ENCODE assay signal across 1 cellular context in genomic region chr20:49713779-49714712, GRCh38.
TF ChIP-seq lines count a peak whose summit lies in the region.

A gene with protein sequence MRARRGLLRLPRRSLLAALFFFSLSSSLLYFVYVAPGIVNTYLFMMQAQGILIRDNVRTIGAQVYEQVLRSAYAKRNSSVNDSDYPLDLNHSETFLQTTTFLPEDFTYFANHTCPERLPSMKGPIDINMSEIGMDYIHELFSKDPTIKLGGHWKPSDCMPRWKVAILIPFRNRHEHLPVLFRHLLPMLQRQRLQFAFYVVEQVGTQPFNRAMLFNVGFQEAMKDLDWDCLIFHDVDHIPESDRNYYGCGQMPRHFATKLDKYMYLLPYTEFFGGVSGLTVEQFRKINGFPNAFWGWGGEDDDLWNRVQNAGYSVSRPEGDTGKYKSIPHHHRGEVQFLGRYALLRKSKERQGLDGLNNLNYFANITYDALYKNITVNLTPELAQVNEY (minus strand): TSS chr20:49713878. CDS start chr20:49713690, 188 bp downstream.

TF ChIP-seq in HepG2, 621 proteins besides CTCF, POLR2A, EP300 and RAD21 (continued from another document and continues in another):
- TF ChIP-seq HOXA3 (CRISPR knock-in tag; IDR thresholded peaks at IDR 0.05) (peak; percentile 62), ZNF678 (CRISPR knock-in tag; IDR thresholded peaks at IDR 0.05) (no peak), NFKB2 (CRISPR knock-in tag; IDR thresholded peaks at IDR 0.05; ENCODE audit: borderline replicate concordance) (peak; percentile 53; the same call in 1 of the 2 replicates), ZNF703 (CRISPR knock-in tag; IDR thresholded peaks at IDR 0.05; ENCODE audit: borderline replicate concordance) (peak; percentile 61; the same call in 1 of the 2 replicates), ZNF646 (CRISPR knock-in tag; IDR thresholded peaks at IDR 0.05) (no peak), MTF2 (CRISPR knock-in tag; IDR thresholded peaks at IDR 0.05; ENCODE audit: borderline replicate concordance) (no peak), SKIL (CRISPR knock-in tag; IDR thresholded peaks at IDR 0.05; ENCODE audit: borderline replicate concordance) (no peak), ZNF614 (CRISPR knock-in tag; IDR thresholded peaks at IDR 0.05; ENCODE audit: borderline replicate concordance) (peak; percentile 59; the same call in 1 of the 2 replicates), REPIN1 (CRISPR knock-in tag; IDR thresholded peaks at IDR 0.05; ENCODE audit: borderline replicate concordance, low read depth) (peak; percentile 69; the same call in 1 of the 2 replicates), HNRNPL (IDR thresholded peaks at IDR 0.05; ENCODE audit: low read depth, low read length) (no peak), LCORL (IDR thresholded peaks at IDR 0.05) (no peak), LCORL (CRISPR knock-in tag; IDR thresholded peaks at IDR 0.05) (peak; percentile 65; the same call in 1 of the 2 replicates), ZNF10 (CRISPR knock-in tag; IDR thresholded peaks at IDR 0.05; ENCODE audit: borderline replicate concordance, low read depth) (no peak), NONO (IDR thresholded peaks at IDR 0.05) (no peak), NONO (CRISPR knock-in tag; conservative IDR thresholded peaks at IDR 0.05) (peak; percentile 34; the same call in 1 of the 2 replicates), JUND (CRISPR knock-in tag; IDR thresholded peaks at IDR 0.05) (0 out of 2 replicates have a peak, but pooled peaks have one; percentile 19), RELA (CRISPR knock-in tag; IDR thresholded peaks at IDR 0.05) (no peak), PCBP2 (optimal IDR thresholded peaks at IDR 0.05; ENCODE audit: low read depth, low read length, poor library complexity, severe bottlenecking) (no peak), SNAPC2 (CRISPR knock-in tag; IDR thresholded peaks at IDR 0.05) (0 out of 2 replicates have a peak, but pooled peaks have one; percentile 71), USF2 (IDR thresholded peaks at IDR 0.05; ENCODE audit: low read depth, low read length) (no peak), USF2 (CRISPR knock-in tag; IDR thresholded peaks at IDR 0.05; ENCODE audit: borderline replicate concordance) (no peak), MEIS2 (CRISPR knock-in tag; IDR thresholded peaks at IDR 0.05) (no peak; the same call in 1 of the 2 replicates), RFX1 (IDR thresholded peaks at IDR 0.05) (no peak), GATAD2A (CRISPR knock-in tag; IDR thresholded peaks at IDR 0.05) (peak; percentile 71)
- TF ChIP-seq, protein P1, sequence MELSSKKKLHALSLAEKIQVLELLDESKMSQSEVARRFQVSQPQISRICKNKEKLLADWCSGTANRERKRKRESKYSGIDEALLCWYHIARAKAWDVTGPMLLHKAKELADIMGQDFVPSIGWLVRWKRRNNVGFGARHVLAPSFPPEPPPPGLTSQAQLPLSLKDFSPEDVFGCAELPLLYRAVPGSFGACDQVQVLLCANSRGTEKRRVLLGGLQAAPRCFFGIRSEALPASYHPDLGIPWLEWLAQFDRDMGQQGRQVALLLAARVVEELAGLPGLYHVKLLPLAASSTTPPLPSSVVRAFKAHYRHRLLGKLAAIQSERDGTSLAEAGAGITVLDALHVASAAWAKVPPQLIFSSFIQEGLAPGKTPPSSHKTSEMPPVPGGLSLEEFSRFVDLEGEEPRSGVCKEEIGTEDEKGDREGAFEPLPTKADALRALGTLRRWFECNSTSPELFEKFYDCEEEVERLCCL (CRISPR knock-in tag; IDR thresholded peaks at IDR 0.05; ENCODE audit: borderline replicate concordance) = no peak
- TF ChIP-seq, protein P2, sequence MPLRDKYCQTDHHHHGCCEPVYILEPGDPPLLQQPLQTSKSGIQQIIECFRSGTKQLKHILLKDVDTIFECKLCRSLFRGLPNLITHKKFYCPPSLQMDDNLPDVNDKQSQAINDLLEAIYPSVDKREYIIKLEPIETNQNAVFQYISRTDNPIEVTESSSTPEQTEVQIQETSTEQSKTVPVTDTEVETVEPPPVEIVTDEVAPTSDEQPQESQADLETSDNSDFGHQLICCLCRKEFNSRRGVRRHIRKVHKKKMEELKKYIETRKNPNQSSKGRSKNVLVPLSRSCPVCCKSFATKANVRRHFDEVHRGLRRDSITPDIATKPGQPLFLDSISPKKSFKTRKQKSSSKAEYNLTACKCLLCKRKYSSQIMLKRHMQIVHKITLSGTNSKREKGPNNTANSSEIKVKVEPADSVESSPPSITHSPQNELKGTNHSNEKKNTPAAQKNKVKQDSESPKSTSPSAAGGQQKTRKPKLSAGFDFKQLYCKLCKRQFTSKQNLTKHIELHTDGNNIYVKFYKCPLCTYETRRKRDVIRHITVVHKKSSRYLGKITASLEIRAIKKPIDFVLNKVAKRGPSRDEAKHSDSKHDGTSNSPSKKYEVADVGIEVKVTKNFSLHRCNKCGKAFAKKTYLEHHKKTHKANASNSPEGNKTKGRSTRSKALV (CRISPR knock-in tag; IDR thresholded peaks at IDR 0.05) = peak; percentile 78
- TF ChIP-seq, protein P3, sequence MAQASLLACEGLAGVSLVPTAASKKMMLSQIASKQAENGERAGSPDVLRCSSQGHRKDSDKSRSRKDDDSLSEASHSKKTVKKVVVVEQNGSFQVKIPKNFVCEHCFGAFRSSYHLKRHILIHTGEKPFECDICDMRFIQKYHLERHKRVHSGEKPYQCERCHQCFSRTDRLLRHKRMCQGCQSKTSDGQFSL (CRISPR knock-in tag; IDR thresholded peaks at IDR 0.05) = peak; percentile 36; the same call in 1 of the 2 replicates
- TF ChIP-seq, protein P4, sequence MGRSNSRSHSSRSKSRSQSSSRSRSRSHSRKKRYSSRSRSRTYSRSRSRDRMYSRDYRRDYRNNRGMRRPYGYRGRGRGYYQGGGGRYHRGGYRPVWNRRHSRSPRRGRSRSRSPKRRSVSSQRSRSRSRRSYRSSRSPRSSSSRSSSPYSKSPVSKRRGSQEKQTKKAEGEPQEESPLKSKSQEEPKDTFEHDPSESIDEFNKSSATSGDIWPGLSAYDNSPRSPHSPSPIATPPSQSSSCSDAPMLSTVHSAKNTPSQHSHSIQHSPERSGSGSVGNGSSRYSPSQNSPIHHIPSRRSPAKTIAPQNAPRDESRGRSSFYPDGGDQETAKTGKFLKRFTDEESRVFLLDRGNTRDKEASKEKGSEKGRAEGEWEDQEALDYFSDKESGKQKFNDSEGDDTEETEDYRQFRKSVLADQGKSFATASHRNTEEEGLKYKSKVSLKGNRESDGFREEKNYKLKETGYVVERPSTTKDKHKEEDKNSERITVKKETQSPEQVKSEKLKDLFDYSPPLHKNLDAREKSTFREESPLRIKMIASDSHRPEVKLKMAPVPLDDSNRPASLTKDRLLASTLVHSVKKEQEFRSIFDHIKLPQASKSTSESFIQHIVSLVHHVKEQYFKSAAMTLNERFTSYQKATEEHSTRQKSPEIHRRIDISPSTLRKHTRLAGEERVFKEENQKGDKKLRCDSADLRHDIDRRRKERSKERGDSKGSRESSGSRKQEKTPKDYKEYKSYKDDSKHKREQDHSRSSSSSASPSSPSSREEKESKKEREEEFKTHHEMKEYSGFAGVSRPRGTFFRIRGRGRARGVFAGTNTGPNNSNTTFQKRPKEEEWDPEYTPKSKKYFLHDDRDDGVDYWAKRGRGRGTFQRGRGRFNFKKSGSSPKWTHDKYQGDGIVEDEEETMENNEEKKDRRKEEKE (IDR thresholded peaks at IDR 0.05) = no peak
- TF ChIP-seq, protein P5, sequence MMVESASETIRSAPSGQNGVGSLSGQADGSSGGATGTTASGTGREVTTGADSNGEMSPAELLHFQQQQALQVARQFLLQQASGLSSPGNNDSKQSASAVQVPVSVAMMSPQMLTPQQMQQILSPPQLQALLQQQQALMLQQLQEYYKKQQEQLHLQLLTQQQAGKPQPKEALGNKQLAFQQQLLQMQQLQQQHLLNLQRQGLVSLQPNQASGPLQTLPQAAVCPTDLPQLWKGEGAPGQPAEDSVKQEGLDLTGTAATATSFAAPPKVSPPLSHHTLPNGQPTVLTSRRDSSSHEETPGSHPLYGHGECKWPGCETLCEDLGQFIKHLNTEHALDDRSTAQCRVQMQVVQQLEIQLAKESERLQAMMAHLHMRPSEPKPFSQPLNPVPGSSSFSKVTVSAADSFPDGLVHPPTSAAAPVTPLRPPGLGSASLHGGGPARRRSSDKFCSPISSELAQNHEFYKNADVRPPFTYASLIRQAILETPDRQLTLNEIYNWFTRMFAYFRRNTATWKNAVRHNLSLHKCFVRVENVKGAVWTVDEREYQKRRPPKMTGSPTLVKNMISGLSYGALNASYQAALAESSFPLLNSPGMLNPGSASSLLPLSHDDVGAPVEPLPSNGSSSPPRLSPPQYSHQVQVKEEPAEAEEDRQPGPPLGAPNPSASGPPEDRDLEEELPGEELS (CRISPR knock-in tag; IDR thresholded peaks at IDR 0.05) = no peak; the same call in 1 of the 2 replicates
- TF ChIP-seq, protein P6, sequence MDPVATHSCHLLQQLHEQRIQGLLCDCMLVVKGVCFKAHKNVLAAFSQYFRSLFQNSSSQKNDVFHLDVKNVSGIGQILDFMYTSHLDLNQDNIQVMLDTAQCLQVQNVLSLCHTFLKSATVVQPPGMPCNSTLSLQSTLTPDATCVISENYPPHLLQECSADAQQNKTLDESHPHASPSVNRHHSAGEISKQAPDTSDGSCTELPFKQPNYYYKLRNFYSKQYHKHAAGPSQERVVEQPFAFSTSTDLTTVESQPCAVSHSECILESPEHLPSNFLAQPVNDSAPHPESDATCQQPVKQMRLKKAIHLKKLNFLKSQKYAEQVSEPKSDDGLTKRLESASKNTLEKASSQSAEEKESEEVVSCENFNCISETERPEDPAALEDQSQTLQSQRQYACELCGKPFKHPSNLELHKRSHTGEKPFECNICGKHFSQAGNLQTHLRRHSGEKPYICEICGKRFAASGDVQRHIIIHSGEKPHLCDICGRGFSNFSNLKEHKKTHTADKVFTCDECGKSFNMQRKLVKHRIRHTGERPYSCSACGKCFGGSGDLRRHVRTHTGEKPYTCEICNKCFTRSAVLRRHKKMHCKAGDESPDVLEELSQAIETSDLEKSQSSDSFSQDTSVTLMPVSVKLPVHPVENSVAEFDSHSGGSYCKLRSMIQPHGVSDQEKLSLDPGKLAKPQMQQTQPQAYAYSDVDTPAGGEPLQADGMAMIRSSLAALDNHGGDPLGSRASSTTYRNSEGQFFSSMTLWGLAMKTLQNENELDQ (CRISPR knock-in tag; IDR thresholded peaks at IDR 0.05; ENCODE audit: borderline replicate concordance) = no peak
